In genomic region chr12:15584366-15585041, GRCh38 we compare ENCODE assay signal across 8 cellular contexts.
DNase-seq lines count a peak whose midpoint lies in the region; ATAC-seq and TF ChIP-seq lines count a peak whose summit lies in the region.

No MANE protein-coding gene starts in this region.

- peaks cover 6% of the 10 kb centered on the region for H3K4me1 ChIP-seq in smooth muscle cell (ENCODE audit: low read depth)

- H2AFZ ChIP-seq in smooth muscle cell (ENCODE audit: low read depth): peak overlapping the region; percentile 3

- H3K9ac ChIP-seq in smooth muscle cell (ENCODE audit: low read depth): no peak overlapping the region

- no peak overlapping the region for H3K27ac ChIP-seq in smooth muscle cell (ENCODE audit: low read depth)

- 35% methylated on average over 3 of the region's 3 CpGs for WGBS in smooth muscle cell (ENCODE audit: low lambda C conversion rate)

- intact Hi-C loops in left ventricle myocardium superior (cut with micrococcal nuclease): loop anchor here (10.0 kb wide), 2 partner anchors 50 to 310 kb away; no protein-coding TSS in a partner anchor

- H3K79me2 ChIP-seq in smooth muscle cell (ENCODE audit: low read depth): no peaks in the 10 kb centered on the region

- H3K27me3 ChIP-seq in smooth muscle cell (ENCODE audit: low read depth) (peaks cover 4% of the 10 kb centered on the region), MG63 (no peaks in the 10 kb centered on the region)

- no peaks in the 10 kb centered on the region for H3F3A ChIP-seq in smooth muscle cell (ENCODE audit: low read depth)

- H3K4me3 ChIP-seq in smooth muscle cell (no peak overlapping the region), MG63 (no peak overlapping the region)

- ATAC-seq in GM18870 (IDR thresholded peaks at IDR 0.05; ENCODE audit: unreplicated experiment) (peak; percentile 55), left ventricle myocardium superior (peak; percentile 21), HG02852 (IDR thresholded peaks at IDR 0.05; ENCODE audit: unreplicated experiment) (no peak)

- H4K20me1 ChIP-seq in smooth muscle cell (ENCODE audit: low read depth): no peaks in the 10 kb centered on the region

- H3K9me3 ChIP-seq in smooth muscle cell (replicated peaks; ENCODE audit: low read depth) (no peaks in the 10 kb centered on the region), MG63 (no peaks in the 10 kb centered on the region)

- H3K4me2 ChIP-seq in smooth muscle cell: no peak overlapping the region

- peak; percentile 57 for TF ChIP-seq CTCF in smooth muscle cell (IDR thresholded peaks at IDR 0.05; ENCODE audit: borderline replicate concordance, insufficient read depth, poor library complexity, severe bottlenecking)

- DNase-seq in COLO829 (ENCODE audit: low spot score) (peak; percentile 43), NCI-H1105 (lab: John Stamatoyannopoulos, UW) (peak; percentile 26), left ventricle myocardium superior (no peak), smooth muscle cell (lab: John Stamatoyannopoulos, UW; ENCODE audit: unreplicated experiment) (no peak), MG63 (no peak)
- peak; percentile 14 for DNase-seq in activated CD4-positive, alpha-beta T cell treated with anti-CD3 and anti-CD28 coated beads, Interleukin-2, amount 50 U/mL, for 1 hour

- H3K36me3 ChIP-seq in smooth muscle cell (ENCODE audit: low read depth) (no peaks in the 10 kb centered on the region), MG63 (no peaks in the 10 kb centered on the region)

Comparison
In these comparisons a context has a peak if more than half of its experiments do, and no peak if none do; other contexts are left out.
1. DNase-seq: peak in COLO829 (single experiment), NCI-H1105 (single experiment) and activated CD4-positive, alpha-beta T cell treated with anti-CD3 and anti-CD28 coated beads, Interleukin-2, amount 50 U/mL, for 1 hour (single experiment); none in left ventricle myocardium superior (single experiment), smooth muscle cell (single experiment) and MG63 (single experiment).